ENCODE assay signal across 2 cellular contexts in genomic region chr18:4256786-4257417, GRCh38.
TF ChIP-seq lines count a peak whose summit lies in the region.

No MANE protein-coding gene starts in this region.

TF ChIP-seq in PFSK-1, 5 proteins besides CTCF, POLR2A, EP300 and RAD21 (continued from another document):
- TF ChIP-seq REST (IDR thresholded peaks at IDR 0.05; ENCODE audit: insufficient read depth in 1 of 2, low read depth in 2 of 2, low read length in 2 of 2): no peak

TF ChIP-seq in GM12878, 131 proteins besides CTCF, POLR2A, EP300 and RAD21 (continued from another document):
- peak; percentile 90 for TF ChIP-seq ZNF687 (IDR thresholded peaks at IDR 0.05)
- peak; percentile 54 for TF ChIP-seq IKZF1 (conservative IDR thresholded peaks at IDR 0.05)
- TF ChIP-seq SPI1 (IDR thresholded peaks at IDR 0.05; ENCODE audit: borderline replicate concordance, insufficient read depth, low read depth, low read length): peak; percentile 54; the same call in 1 of the 2 replicates
- TF ChIP-seq BHLHE40 (IDR thresholded peaks at IDR 0.05; ENCODE audit: borderline replicate concordance in 1 of 2, low read depth in 2 of 2, low read length in 1 of 2): peak; percentile 85 to 90
- no peak for TF ChIP-seq SIX5 (IDR thresholded peaks at IDR 0.05; ENCODE audit: low read depth, low read length, severe bottlenecking)
- peak; percentile 90 for TF ChIP-seq CUX1 (IDR thresholded peaks at IDR 0.05; ENCODE audit: insufficient replicate concordance, low read depth, low read length)
- TF ChIP-seq NBN (IDR thresholded peaks at IDR 0.05): peak; percentile 62
- peak; percentile 54; the same call in 1 of the 2 replicates for TF ChIP-seq DPF2 (IDR thresholded peaks at IDR 0.05)
- TF ChIP-seq MTA2 (IDR thresholded peaks at IDR 0.05; ENCODE audit: low read depth): peak; percentile 51
- no peak for TF ChIP-seq CEBPZ (IDR thresholded peaks at IDR 0.05; ENCODE audit: low read depth, low read length)
- TF ChIP-seq HDGF (IDR thresholded peaks at IDR 0.05): peak; percentile 76
- TF ChIP-seq RAD51 (IDR thresholded peaks at IDR 0.05): peak; percentile 44
- TF ChIP-seq ZZZ3 (IDR thresholded peaks at IDR 0.05; ENCODE audit: control insufficient read depth, insufficient read length, low read depth): no peak
- TF ChIP-seq ATF7 (IDR thresholded peaks at IDR 0.05; ENCODE audit: low read depth): peak; percentile 52
